8 cellular contexts compared by ENCODE assay signal in genomic region chr3:42582474-42583070, GRCh38. TPM values are rescaled to one million over a fixed set of nuclear protein-coding genes. Genes with fewer than 3 reads are reported as not detected.
DNase-seq lines count a peak whose midpoint lies in the region; ATAC-seq and TF ChIP-seq lines count a peak whose summit lies in the region.

No MANE protein-coding gene starts in this region.

- H3K27me3 Mint-ChIP-seq in activated T-cell treated with anti-CD3 and anti-CD28 coated beads, Interleukin-2, amount 50 U/mL, for 72 hours (ENCODE audit: low read depth) = no peaks in the 10 kb centered on the region
- H3K27me3 Mint-ChIP-seq in type B pancreatic cell = no peaks in the 10 kb centered on the region

- peak overlapping the region; percentile 88 for H3K27ac Mint-ChIP-seq in activated T-cell treated with anti-CD3 and anti-CD28 coated beads, Interleukin-2, amount 50 U/mL, for 72 hours
- H3K27ac Mint-ChIP-seq in type B pancreatic cell = peak overlapping the region; percentile 87

- H3K9me3 ChIP-seq in ascending aorta (no peaks in the 10 kb centered on the region), liver (ENCODE audit: control insufficient read depth in 4 of 4, low read length in 3 of 4) (no peaks in the 10 kb centered on the region)

- H3K9ac ChIP-seq in liver (ENCODE audit: low read depth in 1 of 2, low read length in 2 of 2) = peak overlapping the region in 1 of 2 donors; percentile 5

- H3K27ac ChIP-seq in ascending aorta = peak overlapping the region; percentile 84 to 90
- peak overlapping the region; percentile 62 to 74 for H3K27ac ChIP-seq in liver (ENCODE audit: low read depth in 1 of 2, low read length in 2 of 2)

- intact Hi-C loops in ascending aorta (cut with DNase I) = loop anchor here (2.0 to 10.0 kb wide), 2 partner anchors 164 to 302 kb away; no protein-coding TSS in a partner anchor

- peaks cover 41% of the 10 kb centered on the region for H3K4me1 Mint-ChIP-seq in activated T-cell treated with anti-CD3 and anti-CD28 coated beads, Interleukin-2, amount 50 U/mL, for 72 hours (ENCODE audit: low read depth)
- H3K4me1 Mint-ChIP-seq in type B pancreatic cell (ENCODE audit: unreplicated experiment) = peaks cover 31% of the 10 kb centered on the region

- WGBS in liver = 3% methylated on average over 3 of the region's 3 CpGs

- no peak for DNase-seq in activated T-cell treated with anti-CD3 and anti-CD28 coated beads, Interleukin-2, amount 50 U/mL, for 72 hours
- no peak for DNase-seq in activated T-cell treated with anti-CD3 and anti-CD28 coated beads, Interleukin-2, amount 50 U/mL, for 48 hours
- no peak for DNase-seq in ascending aorta (ENCODE audit: low spot score in 2 of 2)
- no peak for DNase-seq in type B pancreatic cell (ENCODE audit: extremely low spot score, unreplicated experiment)
- no peak for DNase-seq in T1000 (lab: John Stamatoyannopoulos, UW)
- DNase-seq in pons (ENCODE audit: low spot score) = no peak
- DNase-seq in islet precursor cell = no peak

- H3K4me1 ChIP-seq in ascending aorta = peaks cover 0 to 16% of the 10 kb centered on the region in 2 donors
- peaks cover 4 to 19% (median 16%) of the 10 kb centered on the region in 4 donors for H3K4me1 ChIP-seq in liver (ENCODE audit: control insufficient read depth in 4 of 4, insufficient read depth in 4 of 4, low read length in 3 of 4)

- TF ChIP-seq CTCF in ascending aorta (IDR thresholded peaks at IDR 0.05) = peak in 1 of 3 experiments; percentile 30
- no peak for TF ChIP-seq CTCF in liver (IDR thresholded peaks at IDR 0.05; ENCODE audit: low read depth, low read length, missing input control)
- no peak for TF ChIP-seq CTCF in type B pancreatic cell (conservative IDR thresholded peaks at IDR 0.05)

- no peaks in the 10 kb centered on the region for H3K9me3 Mint-ChIP-seq in activated T-cell treated with anti-CD3 and anti-CD28 coated beads, Interleukin-2, amount 50 U/mL, for 72 hours
- H3K9me3 Mint-ChIP-seq in type B pancreatic cell = no peaks in the 10 kb centered on the region

- H3K36me3 Mint-ChIP-seq in activated T-cell treated with anti-CD3 and anti-CD28 coated beads, Interleukin-2, amount 50 U/mL, for 72 hours (ENCODE audit: insufficient read depth in 2 of 2) = peaks cover 3 to 4% of the 10 kb centered on the region in 2 donors
- peaks cover 6% of the 10 kb centered on the region for H3K36me3 Mint-ChIP-seq in type B pancreatic cell

- no peak for ATAC-seq in activated T-cell treated with anti-CD3 and anti-CD28 coated beads, Interleukin-2, amount 50 U/mL, for 72 hours (replicated peaks in 1 of 2)

- H3K4me3 ChIP-seq in ascending aorta (peak overlapping the region; percentile 86 to 96), liver (ENCODE audit: low read depth in 1 of 3, low read length in 3 of 3) (peak overlapping the region; percentile 52 to 78 (median 77))

- no peak for TF ChIP-seq RAD21 in liver (IDR thresholded peaks at IDR 0.05)

- H3K27me3 ChIP-seq in ascending aorta = no peaks in the 10 kb centered on the region
- H3K27me3 ChIP-seq in liver (ENCODE audit: control insufficient read depth in 4 of 4, insufficient read depth in 4 of 4, low read length in 3 of 4) = no peaks in the 10 kb centered on the region

- H3K36me3 ChIP-seq in ascending aorta (peaks cover 0 to 4% of the 10 kb centered on the region in 2 donors), liver (ENCODE audit: control insufficient read depth in 4 of 4, insufficient read depth in 3 of 4, low read depth in 1 of 4, low read length in 3 of 4) (no peaks in the 10 kb centered on the region)

- H3K4me3 Mint-ChIP-seq in activated T-cell treated with anti-CD3 and anti-CD28 coated beads, Interleukin-2, amount 50 U/mL, for 72 hours = peak overlapping the region; percentile 94 to 96
- peak overlapping the region; percentile 91 for H3K4me3 Mint-ChIP-seq in type B pancreatic cell

TF ChIP-seq in liver, 16 proteins besides CTCF, POLR2A, EP300 and RAD21:
- TF ChIP-seq ZBTB33 (IDR thresholded peaks at IDR 0.05) (no peak), SP1 (IDR thresholded peaks at IDR 0.05) (no peak), YY1 (IDR thresholded peaks at IDR 0.05) (peak; percentile 8)

RNA-seq across cellular contexts. Expression of gene SEC22C, which starts 0.8 kb away (rescaled TPM):
- total RNA-seq in activated T-cell treated with anti-CD3 and anti-CD28 coated beads, Interleukin-2, amount 50 U/mL, for 72 hours = 10 to 100 TPM; 60.6 to 66.4 TPM
- 28.3 TPM for total RNA-seq in ascending aorta
- total RNA-seq in liver = 10 to 100 TPM; 19.2 to 48.5 TPM
- 10 to 100 TPM; 14.5 to 16.3 TPM for polyA plus RNA-seq in liver
- total RNA-seq in type B pancreatic cell (ENCODE audit: low replicate concordance) = 21.5 and 38.1 TPM in 2 replicates

RNA-seq across cellular contexts. Expression of gene SS18L2, which starts 8.1 kb away (rescaled TPM):
- total RNA-seq in activated T-cell treated with anti-CD3 and anti-CD28 coated beads, Interleukin-2, amount 50 U/mL, for 72 hours = 10 to 100 TPM; 58.1 to 72.2 TPM
- total RNA-seq in ascending aorta (1.5 TPM), liver (10 to 100 TPM; 10.0 to 19.5 TPM), type B pancreatic cell (ENCODE audit: low replicate concordance) (32.5 and 33.4 TPM in 2 replicates)
- 10 to 100 TPM; 17.9 to 41.5 TPM for polyA plus RNA-seq in liver

RNA-seq across cellular contexts. Expression of gene NKTR, which starts 17.9 kb away (rescaled TPM):
- 100 to 1,000 TPM; 109 to 111 TPM for total RNA-seq in activated T-cell treated with anti-CD3 and anti-CD28 coated beads, Interleukin-2, amount 50 U/mL, for 72 hours
- total RNA-seq in ascending aorta (41.7 TPM), liver (10 to 100 TPM; 28.5 to 75.5 TPM), type B pancreatic cell (ENCODE audit: low replicate concordance) (63.0 and 97.1 TPM in 2 replicates)
- 10 to 100 TPM in 1 of 2 donors, 1 to 10 TPM in 1; 5.8 to 27.7 TPM for polyA plus RNA-seq in liver
